In the genomic region with DNA sequence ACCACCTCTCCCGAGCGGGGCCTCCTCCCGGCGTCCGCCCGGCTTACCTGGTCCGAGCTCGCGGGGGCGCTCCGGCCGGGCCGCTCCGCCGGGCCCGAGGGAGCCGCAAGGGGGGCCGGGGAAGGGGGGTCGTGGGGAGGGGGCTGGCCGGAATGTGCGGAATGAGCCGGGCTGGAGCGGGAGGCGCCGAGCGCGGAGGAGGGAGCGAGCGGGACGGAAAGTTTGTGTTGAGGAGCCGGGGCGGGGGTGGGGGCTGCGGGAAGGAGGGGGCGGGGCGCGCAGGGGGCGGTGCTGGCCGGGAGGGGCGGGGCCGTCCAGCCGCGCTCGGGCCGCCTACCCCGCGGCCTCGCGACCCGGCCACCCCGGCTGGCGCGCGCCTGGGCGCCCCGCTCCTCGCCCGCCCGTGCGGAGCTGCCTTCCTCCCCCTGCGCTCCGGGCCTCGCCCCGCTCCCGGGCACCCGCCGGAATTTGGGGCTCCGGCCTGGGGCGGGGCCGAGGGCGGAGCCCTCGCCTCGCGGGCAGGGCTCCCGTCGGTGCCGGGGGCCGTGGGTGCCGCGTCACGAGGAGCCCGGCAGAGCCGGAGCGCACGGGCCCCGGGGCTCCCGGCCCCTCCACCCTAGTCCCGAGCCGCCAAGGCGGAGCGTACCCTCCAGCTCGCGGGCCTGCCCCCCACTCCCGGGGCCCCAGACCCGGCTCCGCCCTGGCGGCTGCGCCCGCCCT, we compare ENCODE assay signal across 8 cellular contexts. TPM values are rescaled to one million over a fixed set of nuclear protein-coding genes. Genes with fewer than 3 reads are reported as not detected.
DNase-seq lines count a peak whose midpoint lies in the region; ATAC-seq, FAIRE-seq and TF ChIP-seq lines count a peak whose summit lies in the region.
"Had no signal": no experiment of that assay in that cellular context is flagged by ENCODE, and none has a peak within 500 bp of the region (broad histone marks: within the 10 kb centered on the region; RNA-seq: fewer than 3 reads in every experiment).

TSS of gene TEAD3 (minus strand) at position 229 of the 720 bp plus-strand sequence.

- H3K27ac Mint-ChIP-seq in activated CD4-positive, alpha-beta memory T cell treated with anti-CD3 and anti-CD28 coated beads for 36 hours, result no peak within 1 kb of the TSS

- POLR2A ChIA-PET in activated CD4-positive, alpha-beta memory T cell treated with anti-CD3 and anti-CD28 coated beads for 36 hours (lab: Charles Lee), result interaction anchor here (0.9 to 3.0 kb wide), 5 partner anchors 23 to 29 kb away, joined by 3 to 11 read pairs (median 5); partner anchors contain the start of gene RPL10A
- POLR2A ChIA-PET in H1 (lab: Charles Lee; ENCODE audit: partially characterized antibody), result interaction anchor here (0.7 to 37.6 kb wide), 17 partner anchors 11 to 530 kb away, joined by 3 to 1319 read pairs (median 4); partner anchors contain the start of genes MAPK14 and RPL10A

- peaks cover 11% of the 10 kb centered on the region for H3K27me3 Mint-ChIP-seq in activated CD4-positive, alpha-beta memory T cell treated with anti-CD3 and anti-CD28 coated beads for 36 hours

- FAIRE-seq in H1 (lab: Jason Lieb, UNC), result no peak
- FAIRE-seq: islet of Langerhans had no signal

- peaks cover 6% of the 10 kb centered on the region; the same call in 1 of the 2 replicates for H3K23me2 ChIP-seq in H1 (ENCODE audit: low read depth, low read length)

- H3K4ac ChIP-seq in H1 (replicated peaks; ENCODE audit: insufficient read length, low read depth, low read length), result peak within 1 kb of the TSS; percentile 76

- no peak within 1 kb of the TSS for H2AFZ ChIP-seq in H1 (ENCODE audit: low read length)

- no peaks in the 10 kb centered on the region for H3K9me3 Mint-ChIP-seq in activated CD4-positive, alpha-beta memory T cell treated with anti-CD3 and anti-CD28 coated beads for 36 hours

- H3K27ac ChIP-seq in H1 (ENCODE audit: low read depth, low read length) (peak within 1 kb of the TSS; percentile 69; the same call in 1 of the 2 replicates), mesodermal cell (ENCODE audit: low read depth, low read length, severe bottlenecking) (peak within 1 kb of the TSS; percentile 91)

- no peaks in the 10 kb centered on the region for H3K9me3 ChIP-seq in H1 (ENCODE audit: insufficient read depth in 2 of 2, low read depth in 1 of 2, low read length in 1 of 2)
- H3K9me3 ChIP-seq in mesodermal cell (ENCODE audit: control insufficient read depth, low read length), result no peaks in the 10 kb centered on the region

- H4K5ac ChIP-seq in H1 (ENCODE audit: insufficient read length, low read depth, low read length), result peak within 1 kb of the TSS; percentile 64

- peak in 1 of 2 experiments; percentile 7; a peak in 2 of 4 replicates for TF ChIP-seq RAD21 in H1 (IDR thresholded peaks at IDR 0.05 in 1 of 2, conservative IDR thresholded peaks at IDR 0.05 in 1 of 2; ENCODE audit: low read depth in 2 of 2, low read length in 2 of 2)

- H3K4me2 ChIP-seq in H1 (ENCODE audit: insufficient read depth in 1 of 2, low read depth in 2 of 2, low read length in 2 of 2), result peak within 1 kb of the TSS; percentile 83 to 86

- H3K23ac ChIP-seq in H1 (ENCODE audit: insufficient read length), result no peak within 1 kb of the TSS

- peak; percentile 53 for ATAC-seq in GM18502 (IDR thresholded peaks at IDR 0.05; ENCODE audit: poor library complexity, unreplicated experiment)

- intact Hi-C loops in activated CD4-positive, alpha-beta memory T cell treated with anti-CD3 and anti-CD28 coated beads for 36 hours (cut with micrococcal nuclease), result no loop called here

- H4K91ac ChIP-seq in H1 (replicated peaks; ENCODE audit: insufficient read length, low read length), result peak within 1 kb of the TSS; percentile 92

- H2BK120ac ChIP-seq in H1 (replicated peaks; ENCODE audit: low read depth, low read length), result no peak within 1 kb of the TSS

- H3K4me1 Mint-ChIP-seq in activated CD4-positive, alpha-beta memory T cell treated with anti-CD3 and anti-CD28 coated beads for 36 hours (ENCODE audit: low read depth), result peaks cover 14% of the 10 kb centered on the region

- no peak for TF ChIP-seq EP300 in H1 (IDR thresholded peaks at IDR 0.05; ENCODE audit: borderline replicate concordance in 1 of 2, low read depth in 2 of 2, low read length in 2 of 2)

- TF ChIP-seq POLR2A in H1 (IDR thresholded peaks at IDR 0.05; ENCODE audit: control extremely low read depth in 1 of 2, low read depth in 2 of 2, low read length in 2 of 2), result peak in 1 of 2 experiments; percentile 67; a peak in 2 of 3 replicates

- DNase-seq in LHCN-M2 (ENCODE audit: low read depth), result peak; percentile 75
- peak; percentile 55 for DNase-seq in activated CD4-positive, alpha-beta memory T cell treated with anti-CD3 and anti-CD28 coated beads for 36 hours
- no peak for DNase-seq in H1 (ENCODE audit: low read depth in 1 of 2, low spot score in 2 of 2)
- DNase-seq in stromal cell of bone marrow (ENCODE audit: low read depth), result peak; percentile 44
- no peak for DNase-seq in NCI-H2029 treated with DMSO at 0.1 percent for 48 hours (lab: John Stamatoyannopoulos, UW)

- no peak within 1 kb of the TSS for H2BK20ac ChIP-seq in H1 (ENCODE audit: low read length)

- H3K14ac ChIP-seq in H1 (ENCODE audit: insufficient read length), result no peak within 1 kb of the TSS

- H3K4me3 ChIP-seq in H1 (ENCODE audit: extremely low read depth in 1 of 4, insufficient read depth in 2 of 4, low read depth in 3 of 4, low read length in 4 of 4) (peak within 1 kb of the TSS; percentile 46 to 92 (median 64)), mesodermal cell (ENCODE audit: extremely low read depth, insufficient read depth, low read length, poor library complexity, severe bottlenecking) (peak within 1 kb of the TSS; percentile 69)

- peak within 1 kb of the TSS; percentile 57 to 90 (median 68) for H3K9ac ChIP-seq in H1 (replicated peaks in 1 of 4; ENCODE audit: extremely low read depth in 1 of 4, low read depth in 3 of 4, low read length in 3 of 4)

- peak within 1 kb of the TSS; percentile 98; the same call in 1 of the 2 replicates for H2BK15ac ChIP-seq in H1 (ENCODE audit: low read length)

- TF ChIP-seq CTCF in H1 (IDR thresholded peaks at IDR 0.05; ENCODE audit: control extremely low read depth in 1 of 3, insufficient read depth in 1 of 3, low read depth in 1 of 3, low read length in 3 of 3), result peak in 1 of 3 experiments; percentile 14; a peak in 1 of 4 replicates

- H3K4me1 ChIP-seq in H1 (replicated peaks in 1 of 4; ENCODE audit: control insufficient read depth in 3 of 4, insufficient read depth in 4 of 4, low read length in 3 of 4) (peaks cover 19 to 44% (median 34%) of the 10 kb centered on the region in 4 experiments), mesodermal cell (ENCODE audit: control insufficient read depth, insufficient read depth, low read length, poor library complexity, severe bottlenecking) (peaks cover 53% of the 10 kb centered on the region)

- no peaks in the 10 kb centered on the region for H3K36me3 ChIP-seq in H1 (ENCODE audit: control insufficient read depth in 2 of 4, insufficient read depth in 4 of 4, low read length in 3 of 4)
- H3K36me3 ChIP-seq in mesodermal cell (ENCODE audit: control insufficient read depth, insufficient read depth, low read length), result peaks cover 11% of the 10 kb centered on the region

- CTCF ChIA-PET in activated CD4-positive, alpha-beta memory T cell treated with anti-CD3 and anti-CD28 coated beads for 36 hours (lab: Charles Lee), result interaction anchor here (0.9 to 1.7 kb wide), 11 partner anchors 10 to 292 kb away, joined by 3 to 5 read pairs (median 3); partner anchors contain the start of gene ARMC12
- CTCF ChIA-PET in H1 (lab: Charles Lee; ENCODE audit: partially characterized antibody), result interaction anchor here (0.7 to 2.4 kb wide), 13 partner anchors 9 to 235 kb away, joined by 3 to 6 read pairs (median 4); no protein-coding TSS in a partner anchor

- no peak within 1 kb of the TSS; the same call in 1 of the 2 replicates for H2BK12ac ChIP-seq in H1 (ENCODE audit: low read depth, low read length)

- H3K79me1 ChIP-seq in H1 (ENCODE audit: low read depth, low read length), result peaks cover 13% of the 10 kb centered on the region

- no peaks in the 10 kb centered on the region for H3K36me3 Mint-ChIP-seq in activated CD4-positive, alpha-beta memory T cell treated with anti-CD3 and anti-CD28 coated beads for 36 hours

- WGBS in H1 (ENCODE audit: extremely low coverage in 1 of 2, insufficient coverage in 1 of 2, insufficient read length in 1 of 2, insufficient replicate concordance in 2 of 2, low coverage in 1 of 2, low lambda C conversion rate in 2 of 2, missing lambda C conversion rate in 1 of 2), 2 experiments, result 0% methylated on average over 24 of the region's 98 CpGs; no CpG with 5 or more reads in 1 of the 2 experiments
- WGBS in mesodermal cell (ENCODE audit: insufficient coverage in 2 of 2), 2 experiments, result 0% methylated on average over 55 to 58 of the region's 98 CpGs

- peaks cover 0 to 34% of the 10 kb centered on the region in 2 experiments; a peak in 2 of 4 replicates for H3K79me2 ChIP-seq in H1 (ENCODE audit: control insufficient read depth in 1 of 2, insufficient read depth in 2 of 2, low read length in 2 of 2)

- peak within 1 kb of the TSS; percentile 90 for H2BK5ac ChIP-seq in H1 (ENCODE audit: low read depth, low read length)

- H3K56ac ChIP-seq in H1 (replicated peaks; ENCODE audit: insufficient read length, low read depth, low read length), result no peak within 1 kb of the TSS

- peak within 1 kb of the TSS; percentile 98 for H3K18ac ChIP-seq in H1 (ENCODE audit: extremely low read depth, low read length)

- peak within 1 kb of the TSS; percentile 94; the same call in 1 of the 2 replicates for H4K8ac ChIP-seq in H1 (ENCODE audit: extremely low read depth, insufficient read depth, low read length)

- H4K20me1 ChIP-seq in H1 (replicated peaks in 1 of 2; ENCODE audit: control insufficient read depth in 1 of 2, insufficient read depth in 2 of 2, low read length in 2 of 2), result peaks cover 15 to 20% of the 10 kb centered on the region in 2 experiments

- H2AK5ac ChIP-seq in H1 (ENCODE audit: low read depth, low read length), result no peak within 1 kb of the TSS

- H3K27me3 ChIP-seq in H1 (replicated peaks in 1 of 4; ENCODE audit: control insufficient read depth in 3 of 4, extremely low read depth in 1 of 4, insufficient read depth in 3 of 4, low read length in 3 of 4), result peaks cover 0 to 13% (median 6%) of the 10 kb centered on the region in 4 experiments; a peak in 4 of 7 replicates

- H3K4me3 Mint-ChIP-seq in activated CD4-positive, alpha-beta memory T cell treated with anti-CD3 and anti-CD28 coated beads for 36 hours, result peak within 1 kb of the TSS; percentile 71

RNA-seq across cellular contexts. Expression of gene TEAD3, which starts in this region (rescaled TPM):
- 16.8 and 17.5 TPM in 2 replicates for total RNA-seq in LHCN-M2 (2014; rRNA removed)
- polyA plus RNA-seq in LHCN-M2 (2012), result 42.5 TPM
- total RNA-seq in activated CD4-positive, alpha-beta memory T cell treated with anti-CD3 and anti-CD28 coated beads for 36 hours, result 1 to 10 TPM; 1.8 to 2.2 TPM
- 27.0 and 28.7 TPM in 2 replicates for total RNA-seq in H1 (2021; fragmentation: NEBNext Ultra II Directional; extraction: Animal tissue kit (Norgen Biotek cat#: 25700))
- 20.1 and 31.0 TPM in 2 replicates for polyA plus RNA-seq in H1 (2011; rRNA removed)
- polyA plus RNA-seq in H1 (2011; cell fraction: cytosol; rRNA removed), result 21.2 TPM
- 34.8 TPM for polyA plus RNA-seq in H1 (2011; cell fraction: nucleus; rRNA removed)
- 23.4 to 29.3 TPM (median 26.1 TPM) in 4 replicates for polyA plus RNA-seq in H1 (2012, experiment 1 of 2)
- 22.5 TPM for polyA plus RNA-seq in H1 (2012, experiment 2 of 2)
- 17.6 TPM for polyA plus RNA-seq in H1 (2013, experiment 1 of 2)
- polyA plus RNA-seq in H1 (2013, experiment 2 of 2), result 16.7 TPM
- 8.8 and 12.4 TPM in 2 replicates for polyA minus RNA-seq in H1 (2011; rRNA and poly(A)+ RNA removed)
- polyA minus RNA-seq in H1 (2011; cell fraction: cytosol; rRNA and poly(A)+ RNA removed), result 9.2 TPM
- 9.6 TPM for polyA minus RNA-seq in H1 (2011; cell fraction: nucleus; rRNA and poly(A)+ RNA removed)
- 38.8 TPM for polyA plus RNA-seq in mesodermal cell (2013, experiment 1 of 2)
- 34.4 TPM for polyA plus RNA-seq in mesodermal cell (2013, experiment 2 of 2)

Comparison
In these comparisons a context has a peak if more than half of its experiments do, and no peak if none do; other contexts are left out.
1. DNase-seq: peak in LHCN-M2 (single experiment), activated CD4-positive, alpha-beta memory T cell treated with anti-CD3 and anti-CD28 coated beads for 36 hours (single experiment) and stromal cell of bone marrow (single experiment); none in H1 (0 of 2) and NCI-H2029 treated with DMSO at 0.1 percent for 48 hours (single experiment).